ENCODE assay signal across 1 cellular context in the genomic region with DNA sequence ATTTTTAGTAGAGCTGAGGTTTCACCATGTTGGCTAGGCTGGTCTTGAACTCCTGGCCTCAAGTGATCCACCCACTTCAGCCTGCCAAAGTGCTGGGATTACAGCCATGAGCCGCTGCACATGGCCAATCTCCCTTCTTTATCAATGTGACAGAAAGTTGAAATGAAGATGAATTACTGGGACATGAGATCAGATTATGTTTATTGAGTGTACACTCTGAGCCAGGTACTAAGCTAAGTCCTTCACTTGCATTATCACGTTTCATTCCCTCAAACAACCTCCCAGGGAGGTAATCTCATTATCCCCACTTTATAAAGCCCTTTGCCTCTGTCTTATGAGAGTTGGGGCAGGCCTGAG.
TF ChIP-seq lines count a peak whose summit lies in the region.

No MANE protein-coding gene starts in this region.

TF ChIP-seq in GM23338, 12 proteins besides CTCF, POLR2A, EP300 and RAD21 (continued from another document):
- TF ChIP-seq, protein P1, sequence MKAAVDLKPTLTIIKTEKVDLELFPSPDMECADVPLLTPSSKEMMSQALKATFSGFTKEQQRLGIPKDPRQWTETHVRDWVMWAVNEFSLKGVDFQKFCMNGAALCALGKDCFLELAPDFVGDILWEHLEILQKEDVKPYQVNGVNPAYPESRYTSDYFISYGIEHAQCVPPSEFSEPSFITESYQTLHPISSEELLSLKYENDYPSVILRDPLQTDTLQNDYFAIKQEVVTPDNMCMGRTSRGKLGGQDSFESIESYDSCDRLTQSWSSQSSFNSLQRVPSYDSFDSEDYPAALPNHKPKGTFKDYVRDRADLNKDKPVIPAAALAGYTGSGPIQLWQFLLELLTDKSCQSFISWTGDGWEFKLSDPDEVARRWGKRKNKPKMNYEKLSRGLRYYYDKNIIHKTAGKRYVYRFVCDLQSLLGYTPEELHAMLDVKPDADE (IDR thresholded peaks at IDR 0.05): no peak
- TF ChIP-seq ZNF331 (CRISPR knock-in tag; IDR thresholded peaks at IDR 0.05; ENCODE audit: low read depth) (no peak), JUNB (IDR thresholded peaks at IDR 0.05; ENCODE audit: unreplicated experiment) (no peak)
- TF ChIP-seq, protein P2, sequence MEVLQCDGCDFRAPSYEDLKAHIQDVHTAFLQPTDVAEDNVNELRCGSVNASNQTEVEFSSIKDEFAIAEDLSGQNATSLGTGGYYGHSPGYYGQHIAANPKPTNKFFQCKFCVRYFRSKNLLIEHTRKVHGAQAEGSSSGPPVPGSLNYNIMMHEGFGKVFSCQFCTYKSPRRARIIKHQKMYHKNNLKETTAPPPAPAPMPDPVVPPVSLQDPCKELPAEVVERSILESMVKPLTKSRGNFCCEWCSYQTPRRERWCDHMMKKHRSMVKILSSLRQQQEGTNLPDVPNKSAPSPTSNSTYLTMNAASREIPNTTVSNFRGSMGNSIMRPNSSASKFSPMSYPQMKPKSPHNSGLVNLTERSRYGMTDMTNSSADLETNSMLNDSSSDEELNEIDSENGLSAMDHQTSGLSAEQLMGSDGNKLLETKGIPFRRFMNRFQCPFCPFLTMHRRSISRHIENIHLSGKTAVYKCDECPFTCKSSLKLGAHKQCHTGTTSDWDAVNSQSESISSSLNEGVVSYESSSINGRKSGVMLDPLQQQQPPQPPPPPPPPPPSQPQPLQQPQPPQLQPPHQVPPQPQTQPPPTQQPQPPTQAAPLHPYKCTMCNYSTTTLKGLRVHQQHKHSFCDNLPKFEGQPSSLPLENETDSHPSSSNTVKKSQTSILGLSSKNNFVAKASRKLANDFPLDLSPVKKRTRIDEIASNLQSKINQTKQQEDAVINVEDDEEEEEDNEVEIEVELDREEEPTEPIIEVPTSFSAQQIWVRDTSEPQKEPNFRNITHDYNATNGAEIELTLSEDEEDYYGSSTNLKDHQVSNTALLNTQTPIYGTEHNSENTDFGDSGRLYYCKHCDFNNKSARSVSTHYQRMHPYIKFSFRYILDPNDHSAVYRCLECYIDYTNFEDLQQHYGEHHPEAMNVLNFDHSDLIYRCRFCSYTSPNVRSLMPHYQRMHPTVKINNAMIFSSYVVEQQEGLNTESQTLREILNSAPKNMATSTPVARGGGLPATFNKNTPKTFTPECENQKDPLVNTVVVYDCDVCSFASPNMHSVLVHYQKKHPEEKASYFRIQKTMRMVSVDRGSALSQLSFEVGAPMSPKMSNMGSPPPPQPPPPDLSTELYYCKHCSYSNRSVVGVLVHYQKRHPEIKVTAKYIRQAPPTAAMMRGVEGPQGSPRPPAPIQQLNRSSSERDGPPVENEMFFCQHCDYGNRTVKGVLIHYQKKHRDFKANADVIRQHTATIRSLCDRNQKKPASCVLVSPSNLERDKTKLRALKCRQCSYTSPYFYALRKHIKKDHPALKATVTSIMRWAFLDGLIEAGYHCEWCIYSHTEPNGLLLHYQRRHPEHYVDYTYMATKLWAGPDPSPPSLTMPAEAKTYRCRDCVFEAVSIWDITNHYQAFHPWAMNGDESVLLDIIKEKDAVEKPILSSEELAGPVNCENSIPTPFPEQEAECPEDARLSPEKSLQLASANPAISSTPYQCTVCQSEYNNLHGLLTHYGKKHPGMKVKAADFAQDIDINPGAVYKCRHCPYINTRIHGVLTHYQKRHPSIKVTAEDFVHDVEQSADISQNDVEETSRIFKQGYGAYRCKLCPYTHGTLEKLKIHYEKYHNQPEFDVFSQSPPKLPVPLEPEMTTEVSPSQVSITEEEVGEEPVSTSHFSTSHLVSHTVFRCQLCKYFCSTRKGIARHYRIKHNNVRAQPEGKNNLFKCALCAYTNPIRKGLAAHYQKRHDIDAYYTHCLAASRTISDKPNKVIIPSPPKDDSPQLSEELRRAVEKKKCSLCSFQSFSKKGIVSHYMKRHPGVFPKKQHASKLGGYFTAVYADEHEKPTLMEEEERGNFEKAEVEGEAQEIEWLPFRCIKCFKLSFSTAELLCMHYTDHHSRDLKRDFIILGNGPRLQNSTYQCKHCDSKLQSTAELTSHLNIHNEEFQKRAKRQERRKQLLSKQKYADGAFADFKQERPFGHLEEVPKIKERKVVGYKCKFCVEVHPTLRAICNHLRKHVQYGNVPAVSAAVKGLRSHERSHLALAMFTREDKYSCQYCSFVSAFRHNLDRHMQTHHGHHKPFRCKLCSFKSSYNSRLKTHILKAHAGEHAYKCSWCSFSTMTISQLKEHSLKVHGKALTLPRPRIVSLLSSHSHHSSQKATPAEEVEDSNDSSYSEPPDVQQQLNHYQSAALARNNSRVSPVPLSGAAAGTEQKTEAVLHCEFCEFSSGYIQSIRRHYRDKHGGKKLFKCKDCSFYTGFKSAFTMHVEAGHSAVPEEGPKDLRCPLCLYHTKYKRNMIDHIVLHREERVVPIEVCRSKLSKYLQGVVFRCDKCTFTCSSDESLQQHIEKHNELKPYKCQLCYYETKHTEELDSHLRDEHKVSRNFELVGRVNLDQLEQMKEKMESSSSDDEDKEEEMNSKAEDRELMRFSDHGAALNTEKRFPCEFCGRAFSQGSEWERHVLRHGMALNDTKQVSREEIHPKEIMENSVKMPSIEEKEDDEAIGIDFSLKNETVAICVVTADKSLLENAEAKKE (CRISPR knock-in tag; IDR thresholded peaks at IDR 0.05): no peak
